19 cellular contexts compared by ENCODE assay signal in genomic region chr11:76086713-76087635, GRCh38.
DNase-seq lines count a peak whose midpoint lies in the region; ATAC-seq and TF ChIP-seq lines count a peak whose summit lies in the region.
"Had no signal": no experiment of that assay in that cellular context is flagged by ENCODE, and none has a peak within 500 bp of the region (broad histone marks: within the 10 kb centered on the region; RNA-seq: fewer than 3 reads in every experiment).

No MANE protein-coding gene starts in this region.

- POLR2A ChIA-PET in CD4-positive, alpha-beta T cell (lab: Charles Lee): no interaction called here

- no peaks in the 10 kb centered on the region for H3K4me1 Mint-ChIP-seq in CD4-positive, alpha-beta T cell (ENCODE audit: low read depth)
- H3K4me1 Mint-ChIP-seq in T-helper 2 cell treated with Interferon-gamma antibody and Interleukin-4, amounts not matched to agents 5 μg/mL and 100 μg/mL, for 36 hours (ENCODE audit: low read depth): no peaks in the 10 kb centered on the region

- no peak overlapping the region for H3K4me3 ChIP-seq in fibroblast of villous mesenchyme (ENCODE audit: low read depth, low read length)
- H3K4me3 ChIP-seq: cardiac muscle cell, skin epidermis, thoracic aorta had no signal

- H3K9me3 ChIP-seq in CD4-positive, alpha-beta T cell (ENCODE audit: control insufficient read depth, low read length): peaks cover 14% of the 10 kb centered on the region
- H3K9me3 ChIP-seq: thoracic aorta had no signal

- H3K27me3 ChIP-seq in CD4-positive, alpha-beta T cell (ENCODE audit: control insufficient read depth, insufficient read depth, low read length): no peaks in the 10 kb centered on the region
- H3K27me3 ChIP-seq: cardiac muscle cell had no signal

- no peaks in the 10 kb centered on the region for H3K27me3 Mint-ChIP-seq in CD4-positive, alpha-beta T cell
- H3K27me3 Mint-ChIP-seq in T-helper 2 cell treated with Interferon-gamma antibody and Interleukin-4, amounts not matched to agents 5 μg/mL and 100 μg/mL, for 36 hours (ENCODE audit: low read depth): no peaks in the 10 kb centered on the region
- H3K27me3 Mint-ChIP-seq: activated CD8-positive, alpha-beta T cell treated with anti-CD3 and anti-CD28 coated beads for 36 hours had no signal

- peaks cover 18% of the 10 kb centered on the region for H3K9me3 Mint-ChIP-seq in CD4-positive, alpha-beta T cell
- peaks cover 12% of the 10 kb centered on the region for H3K9me3 Mint-ChIP-seq in T-helper 2 cell treated with Interferon-gamma antibody and Interleukin-4, amounts not matched to agents 5 μg/mL and 100 μg/mL, for 36 hours

- no peak overlapping the region for H3K27ac ChIP-seq in CD4-positive, alpha-beta T cell (ENCODE audit: low read depth, low read length)
- H3K27ac ChIP-seq: skin epidermis, thoracic aorta had no signal

- CTCF ChIA-PET in CD4-positive, alpha-beta T cell (lab: Charles Lee): interaction anchor here (1.7 kb wide), 1 partner anchor 11 kb away, joined by 4 read pairs; no protein-coding TSS in a partner anchor

- H3K27ac Mint-ChIP-seq in CD4-positive, alpha-beta T cell: no peak overlapping the region
- no peak overlapping the region for H3K27ac Mint-ChIP-seq in T-helper 2 cell treated with Interferon-gamma antibody and Interleukin-4, amounts not matched to agents 5 μg/mL and 100 μg/mL, for 36 hours
- H3K27ac Mint-ChIP-seq: activated CD8-positive, alpha-beta T cell treated with anti-CD3 and anti-CD28 coated beads for 36 hours; activated naive CD4-positive, alpha-beta T cell treated with anti-CD3 and anti-CD28 coated beads, Interleukin-2, amount 50 U/mL, for 72 hours had no signal

- DNase-seq in ELR (ENCODE audit: low read depth): peak; percentile 67
- DNase-seq in amniotic epithelial cell (ENCODE audit: low read depth): peak; percentile 34
- peak; percentile 65 for DNase-seq in fibroblast of villous mesenchyme (ENCODE audit: low read depth)
- peak; percentile 55 for DNase-seq in smooth muscle cell of the brain vasculature (ENCODE audit: low read depth, low spot score)
- DNase-seq in CD4-positive, alpha-beta T cell: no peak
- DNase-seq in T-helper 2 cell treated with Interferon-gamma antibody and Interleukin-4, amounts not matched to agents 5 μg/mL and 100 μg/mL, for 36 hours (ENCODE audit: low spot score): no peak
- DNase-seq: activated CD8-positive, alpha-beta T cell treated with anti-CD3 and anti-CD28 coated beads for 36 hours; activated T-cell treated with anti-CD3 and anti-CD28 coated beads, Interleukin-2, amount 50 U/mL, for 4 hours; effector CD8-positive, alpha-beta T cell; foreskin melanocyte; NCI-H1436 treated with DMSO at 0.1 percent for 48 hours; occipital lobe; stimulated activated CD4-positive, alpha-beta T cell treated with anti-CD3 and anti-CD28 coated beads, Interleukin-4, amount 100 ng/mL, for 4 hours; stimulated activated CD8-positive, alpha-beta memory T cell treated with anti-CD3 and anti-CD28 coated beads, Interleukin-4, amount 100 ng/mL, for 48 hours had no signal

- peaks cover 64% of the 10 kb centered on the region for H3K36me3 Mint-ChIP-seq in CD4-positive, alpha-beta T cell (ENCODE audit: low read depth)
- H3K36me3 Mint-ChIP-seq in T-helper 2 cell treated with Interferon-gamma antibody and Interleukin-4, amounts not matched to agents 5 μg/mL and 100 μg/mL, for 36 hours (ENCODE audit: low read depth): peaks cover 5% of the 10 kb centered on the region

- intact Hi-C loops in CD4-positive, alpha-beta T cell (cut with DNase I, micrococcal nuclease): no loop called here

- no peak for TF ChIP-seq CTCF in fibroblast of villous mesenchyme (IDR thresholded peaks at IDR 0.05; ENCODE audit: insufficient read depth, low read depth, low read length)
- TF ChIP-seq CTCF in CD4-positive, alpha-beta T cell (IDR thresholded peaks at IDR 0.05): no peak

- ATAC-seq in CD4-positive, alpha-beta T cell (ENCODE audit: poor library complexity): no peak
- no peak for ATAC-seq in HG02970 (IDR thresholded peaks at IDR 0.05; ENCODE audit: low FRiP score, unreplicated experiment)
- ATAC-seq: activated CD8-positive, alpha-beta T cell treated with anti-CD3 and anti-CD28 coated beads for 36 hours; activated naive CD4-positive, alpha-beta T cell treated with anti-CD3 and anti-CD28 coated beads, Interleukin-2, amount 50 U/mL, for 72 hours; activated T-cell treated with anti-CD3 and anti-CD28 coated beads, Interleukin-2, amount 50 U/mL, for 4 hours had no signal

- no peak overlapping the region for H3K4me3 Mint-ChIP-seq in CD4-positive, alpha-beta T cell
- no peak overlapping the region for H3K4me3 Mint-ChIP-seq in T-helper 2 cell treated with Interferon-gamma antibody and Interleukin-4, amounts not matched to agents 5 μg/mL and 100 μg/mL, for 36 hours
- H3K4me3 Mint-ChIP-seq: activated CD8-positive, alpha-beta T cell treated with anti-CD3 and anti-CD28 coated beads for 36 hours; activated T-cell treated with anti-CD3 and anti-CD28 coated beads, Interleukin-2, amount 50 U/mL, for 4 hours had no signal

Comparison
In these comparisons a context has a peak if more than half of its experiments do, and no peak if none do; other contexts are left out.
1. DNase-seq: peak in ELR (single experiment), amniotic epithelial cell (single experiment), fibroblast of villous mesenchyme (single experiment) and smooth muscle cell of the brain vasculature (single experiment); none in CD4-positive, alpha-beta T cell (0 of 10) and T-helper 2 cell treated with Interferon-gamma antibody and Interleukin-4, amounts not matched to agents 5 μg/mL and 100 μg/mL, for 36 hours (single experiment).